8 cellular contexts compared by ENCODE assay signal in the genomic region with DNA sequence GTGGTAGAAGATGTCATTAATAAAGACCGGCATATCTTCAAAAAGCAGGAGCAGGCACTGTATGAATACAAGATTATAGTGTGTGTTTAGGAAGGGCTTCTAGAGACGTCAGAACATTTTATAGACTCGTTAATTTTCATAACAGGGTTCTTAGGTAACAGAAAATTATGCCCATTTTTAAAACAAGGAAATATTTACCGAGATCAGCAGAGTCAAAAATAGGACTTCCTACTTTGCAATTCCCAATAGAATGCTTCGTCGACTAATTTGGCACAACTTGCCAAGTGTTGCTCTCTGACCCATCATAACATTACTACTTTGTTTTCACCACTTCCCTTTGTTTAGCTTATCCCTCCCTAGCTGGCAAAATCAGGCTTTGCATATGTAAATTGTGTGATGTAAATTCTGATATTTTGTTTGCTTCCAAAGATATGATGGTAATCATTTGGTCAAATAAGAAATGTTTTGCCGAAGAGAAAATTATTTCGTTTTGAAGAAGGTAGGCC. TPM values are rescaled to one million over a fixed set of nuclear protein-coding genes. Genes with fewer than 3 reads are reported as not detected.
DNase-seq lines count a peak whose midpoint lies in the region; ATAC-seq, FAIRE-seq and TF ChIP-seq lines count a peak whose summit lies in the region.

No MANE protein-coding gene starts in this region.

- H3K27ac Mint-ChIP-seq in naive thymus-derived CD8-positive, alpha-beta T cell, result peak overlapping the region; percentile 92 to 99 (median 98)

- H3K27ac ChIP-seq in PC-3 (ENCODE audit: low read length), result peak overlapping the region; percentile 80

- no peaks in the 10 kb centered on the region for H3K27me3 ChIP-seq in PC-3 (ENCODE audit: low read length)

- peaks cover 31% of the 10 kb centered on the region for H4K20me1 ChIP-seq in PC-3 (ENCODE audit: low read length)

- no peak for TF ChIP-seq CTCF in PC-3 (conservative IDR thresholded peaks at IDR 0.05; ENCODE audit: low read depth, low read length)

- H3K4me2 ChIP-seq in PC-3 (ENCODE audit: low read length), result peak overlapping the region; percentile 98

- CTCF ChIA-PET in PC-3 (lab: Charles Lee), result interaction anchor here (0.6 kb wide), 1 partner anchor 12 kb away, joined by 5 read pairs; no protein-coding TSS in a partner anchor

- H2AFZ ChIP-seq in PC-3 (ENCODE audit: low read length), result peak overlapping the region; percentile 90

- intact Hi-C loops in PC-3 (cut with micrococcal nuclease), result loop anchor here (1.0 to 10.0 kb wide), 5 partner anchors 13 to 378 kb away; a partner anchor contains a TSS

- H3K9me2 ChIP-seq in PC-3 (replicated peaks; ENCODE audit: low read length), result no peaks in the 10 kb centered on the region

- peak; percentile 5; the same call in 1 of the 2 replicates for ATAC-seq in PC-3
- no peak for ATAC-seq in naive thymus-derived CD8-positive, alpha-beta T cell
- no peak for ATAC-seq in HG03280 (IDR thresholded peaks at IDR 0.05; ENCODE audit: unreplicated experiment)
- no peak for ATAC-seq in HG03135 (IDR thresholded peaks at IDR 0.05; ENCODE audit: unreplicated experiment)
- no peak for ATAC-seq in HG03457 (IDR thresholded peaks at IDR 0.05; ENCODE audit: unreplicated experiment)
- ATAC-seq in GM19328 (IDR thresholded peaks at IDR 0.05; ENCODE audit: unreplicated experiment), result no peak

- peak overlapping the region; percentile 91 to 99 (median 96) for H3K4me3 Mint-ChIP-seq in naive thymus-derived CD8-positive, alpha-beta T cell

- H3K36me3 Mint-ChIP-seq in naive thymus-derived CD8-positive, alpha-beta T cell, result no peaks in the 10 kb centered on the region

- H3K36me3 ChIP-seq in PC-3 (ENCODE audit: low read depth, low read length), result no peaks in the 10 kb centered on the region

- H3F3A ChIP-seq in PC-3 (ENCODE audit: low read length, unreplicated experiment), result no peaks in the 10 kb centered on the region

- H3K79me2 ChIP-seq in PC-3 (ENCODE audit: low read length), result peaks cover 34% of the 10 kb centered on the region

- H3K9ac ChIP-seq in PC-3 (ENCODE audit: low read length), result peak overlapping the region; percentile 73

- FAIRE-seq in GM12891 (lab: Jason Lieb, UNC) (peak; percentile 40), endometrium (lab: Jason Lieb, UNC) (peak; percentile 33)

- no peaks in the 10 kb centered on the region for H3K9me3 ChIP-seq in PC-3 (ENCODE audit: low read length)

- H3K4me1 Mint-ChIP-seq in naive thymus-derived CD8-positive, alpha-beta T cell, result peaks cover 15 to 49% (median 36%) of the 10 kb centered on the region in 4 donors

- TF ChIP-seq POLR2A in GM12891 (IDR thresholded peaks at IDR 0.05; ENCODE audit: low read depth, low read length), result no peak

- POLR2A ChIA-PET in PC-3 (lab: Charles Lee; ENCODE audit: unreplicated experiment), result interaction anchor here (0.6 to 0.7 kb wide), 2 partner anchors 11 to 98 kb away, joined by 3 read pairs; a partner anchor contains a TSS
- POLR2A ChIA-PET in naive thymus-derived CD8-positive, alpha-beta T cell (lab: Charles Lee), result interaction anchor here (0.6 to 5.6 kb wide), 11 partner anchors 8 to 1072 kb away, joined by 3 to 103 read pairs (median 4); a partner anchor contains a TSS

- H3K9me3 Mint-ChIP-seq in naive thymus-derived CD8-positive, alpha-beta T cell, result no peaks in the 10 kb centered on the region

- TSS peak; percentile 75 for BruUV-seq in PC-3 (replicated peaks; lab: Mats Ljungman, UMichigan)

- DNase-seq in GM12891 (ENCODE audit: insufficient read length, low spot score) (no peak), PC-3 (peak; percentile 45)
- DNase-seq in naive thymus-derived CD8-positive, alpha-beta T cell, result no peak

- H3K27me3 Mint-ChIP-seq in naive thymus-derived CD8-positive, alpha-beta T cell, result no peaks in the 10 kb centered on the region

- peak overlapping the region; percentile 87 for H3K4me3 ChIP-seq in PC-3 (ENCODE audit: low read length)

- peaks cover 32% of the 10 kb centered on the region for H3K4me1 ChIP-seq in PC-3 (ENCODE audit: insufficient read depth, low read length)

TF ChIP-seq in GM12891, 5 proteins besides CTCF, POLR2A, EP300 and RAD21:
- TF ChIP-seq SPI1 (IDR thresholded peaks at IDR 0.05; ENCODE audit: low read depth, low read length) (peak; percentile 79), POU2F2 (IDR thresholded peaks at IDR 0.05; ENCODE audit: low read depth, low read length) (no peak), POLR2AphosphoS5 (IDR thresholded peaks at IDR 0.05; ENCODE audit: low read depth, low read length) (no peak), TAF1 (IDR thresholded peaks at IDR 0.05; ENCODE audit: low read depth, low read length) (no peak)

RNA-seq across cellular contexts. Expression of a gene that starts 0.9 kb away (rescaled TPM):
- 19.3 TPM for polyA plus RNA-seq in GM12891 (2012; ENCODE audit: low read depth, missing spikeins)
- total RNA-seq in PC-3 (2014; rRNA removed), result 25.8 and 27.9 TPM in 2 replicates
- total RNA-seq in naive thymus-derived CD8-positive, alpha-beta T cell, result 10 to 100 TPM; 50.4 to 57.2 TPM
- polyA plus RNA-seq in naive thymus-derived CD8-positive, alpha-beta T cell, result 1 to 10 TPM; 1.9 to 5.6 (median 3.9) TPM
